8 cellular contexts compared by ENCODE assay signal in the genomic region with DNA sequence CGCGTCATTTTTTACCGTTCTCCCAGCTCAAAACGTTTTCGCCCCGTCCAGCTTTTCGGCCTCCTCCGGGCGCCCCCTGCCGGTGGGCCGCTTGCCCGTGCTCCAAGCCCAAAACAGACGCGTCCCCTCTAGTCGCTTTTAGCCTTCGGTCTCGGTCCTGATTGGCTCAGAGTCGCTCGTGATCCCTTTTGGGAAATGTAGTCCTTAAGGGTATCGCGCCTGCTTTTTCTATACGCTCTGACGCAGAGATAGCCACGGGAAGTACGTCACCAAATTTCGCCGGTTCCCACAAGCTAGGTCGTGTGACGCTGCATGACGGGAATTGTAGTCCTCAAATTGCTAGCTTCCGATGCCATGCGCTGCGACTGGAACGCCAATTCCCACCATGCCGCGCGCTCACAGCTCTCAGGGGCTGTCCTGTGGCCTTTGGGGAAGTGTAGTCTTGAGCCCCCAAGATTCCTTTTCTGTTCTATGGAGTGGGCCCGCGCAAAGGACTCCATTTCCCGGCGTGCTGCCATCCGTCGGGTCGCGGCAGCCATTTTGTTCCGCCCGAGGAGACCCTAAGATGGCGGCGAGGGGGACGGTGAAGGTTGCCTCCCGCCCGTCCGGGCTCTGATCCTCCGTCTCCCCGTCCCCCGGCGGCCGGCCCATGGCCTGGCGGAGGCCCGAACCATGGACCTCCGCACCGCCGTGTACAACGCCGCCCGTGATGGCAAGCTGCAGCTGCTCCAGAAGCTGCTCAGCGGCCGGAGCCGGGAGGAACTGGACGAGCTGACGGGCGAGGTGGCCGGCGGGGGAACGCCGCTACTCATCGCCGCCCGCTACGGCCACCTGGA. TPM values are rescaled to one million over a fixed set of nuclear protein-coding genes. Genes with fewer than 3 reads are reported as not detected.
DNase-seq lines count a peak whose midpoint lies in the region; ATAC-seq lines count a peak whose summit lies in the region.

A gene with protein sequence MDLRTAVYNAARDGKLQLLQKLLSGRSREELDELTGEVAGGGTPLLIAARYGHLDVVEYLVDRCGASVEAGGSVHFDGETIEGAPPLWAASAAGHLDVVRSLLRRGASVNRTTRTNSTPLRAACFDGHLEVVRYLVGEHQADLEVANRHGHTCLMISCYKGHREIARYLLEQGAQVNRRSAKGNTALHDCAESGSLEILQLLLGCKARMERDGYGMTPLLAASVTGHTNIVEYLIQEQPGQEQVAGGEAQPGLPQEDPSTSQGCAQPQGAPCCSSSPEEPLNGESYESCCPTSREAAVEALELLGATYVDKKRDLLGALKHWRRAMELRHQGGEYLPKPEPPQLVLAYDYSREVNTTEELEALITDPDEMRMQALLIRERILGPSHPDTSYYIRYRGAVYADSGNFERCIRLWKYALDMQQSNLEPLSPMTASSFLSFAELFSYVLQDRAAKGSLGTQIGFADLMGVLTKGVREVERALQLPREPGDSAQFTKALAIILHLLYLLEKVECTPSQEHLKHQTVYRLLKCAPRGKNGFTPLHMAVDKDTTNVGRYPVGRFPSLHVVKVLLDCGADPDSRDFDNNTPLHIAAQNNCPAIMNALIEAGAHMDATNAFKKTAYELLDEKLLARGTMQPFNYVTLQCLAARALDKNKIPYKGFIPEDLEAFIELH (plus strand): TSS at position 552 of the 836 bp plus-strand sequence. CDS start 121 bp downstream, at position 673.

- H3K27me3 Mint-ChIP-seq in CD4-positive, CD25-positive, alpha-beta regulatory T cell: peaks cover 4% of the 10 kb centered on the region
- peaks cover 15% of the 10 kb centered on the region for H3K27me3 Mint-ChIP-seq in dendritic cell treated with granulocyte-macrophage colony-stimulating factor and Interleukin-4, amounts not matched to agents 40 ng/mL and 50 ng/mL, for 4 days

- H3K4me1 ChIP-seq in CD4-positive, CD25-positive, alpha-beta regulatory T cell (ENCODE audit: control insufficient read depth, insufficient read depth, low read length, poor library complexity, severe bottlenecking): peaks cover 28% of the 10 kb centered on the region

- intact Hi-C loops in dendritic cell treated with granulocyte-macrophage colony-stimulating factor and Interleukin-4, amounts not matched to agents 40 ng/mL and 50 ng/mL, for 4 days (cut with micrococcal nuclease): loop anchor here (1.0 kb wide), 1 partner anchor 59 kb away; no protein-coding TSS in a partner anchor

- no peaks in the 10 kb centered on the region for H3K27me3 ChIP-seq in CD4-positive, CD25-positive, alpha-beta regulatory T cell (ENCODE audit: control insufficient read depth, insufficient read depth, low read length)

- no peaks in the 10 kb centered on the region for H3K9me3 Mint-ChIP-seq in CD4-positive, CD25-positive, alpha-beta regulatory T cell
- H3K9me3 Mint-ChIP-seq in dendritic cell treated with granulocyte-macrophage colony-stimulating factor and Interleukin-4, amounts not matched to agents 40 ng/mL and 50 ng/mL, for 4 days: no peaks in the 10 kb centered on the region

- DNase-seq in CD4-positive, CD25-positive, alpha-beta regulatory T cell: peak; percentile 99 to 100 (median 100)
- peak; percentile 96 for DNase-seq in NCI-H748 treated with DMSO at 0.1 percent for 48 hours (lab: John Stamatoyannopoulos, UW)
- DNase-seq in activated CD4-positive, alpha-beta T cell treated with anti-CD3 and anti-CD28 coated beads, Interleukin-2, amount 50 U/mL, for 24 hours (ENCODE audit: low read depth in 1 of 2, low spot score in 1 of 2): peak; percentile 98 to 99
- peak; percentile 100 for DNase-seq in left lobe of liver (ENCODE audit: low spot score)
- peak; percentile 98 for DNase-seq in stimulated activated CD4-positive, alpha-beta T cell treated with anti-CD3 and anti-CD28 coated beads, Interleukin-2, amount 100 ng/mL, for 4 hours (ENCODE audit: low read depth)

- peak within 1 kb of the TSS; percentile 85 to 94 (median 93) for H3K27ac Mint-ChIP-seq in CD4-positive, CD25-positive, alpha-beta regulatory T cell
- H3K27ac Mint-ChIP-seq in dendritic cell treated with granulocyte-macrophage colony-stimulating factor and Interleukin-4, amounts not matched to agents 40 ng/mL and 50 ng/mL, for 4 days: peak within 1 kb of the TSS; percentile 90

- H3K4me3 ChIP-seq in CD4-positive, CD25-positive, alpha-beta regulatory T cell (ENCODE audit: low read depth, low read length): peak within 1 kb of the TSS; percentile 81

- H3K4me1 Mint-ChIP-seq in CD4-positive, CD25-positive, alpha-beta regulatory T cell: peaks cover 0 to 46% (median 5%) of the 10 kb centered on the region in 4 donors
- peaks cover 39% of the 10 kb centered on the region for H3K4me1 Mint-ChIP-seq in dendritic cell treated with granulocyte-macrophage colony-stimulating factor and Interleukin-4, amounts not matched to agents 40 ng/mL and 50 ng/mL, for 4 days (ENCODE audit: low read depth)

- H3K36me3 Mint-ChIP-seq in CD4-positive, CD25-positive, alpha-beta regulatory T cell: peaks cover 1% of the 10 kb centered on the region
- H3K36me3 Mint-ChIP-seq in dendritic cell treated with granulocyte-macrophage colony-stimulating factor and Interleukin-4, amounts not matched to agents 40 ng/mL and 50 ng/mL, for 4 days (ENCODE audit: low read depth): peaks cover 50% of the 10 kb centered on the region

- H3K27ac ChIP-seq in CD4-positive, CD25-positive, alpha-beta regulatory T cell (ENCODE audit: insufficient read depth, low read length, poor library complexity, severe bottlenecking): peak within 1 kb of the TSS; percentile 92

- ATAC-seq in CD4-positive, CD25-positive, alpha-beta regulatory T cell (ENCODE audit: low read depth in 2 of 2): peak; percentile 94 to 95
- ATAC-seq in GM19395 (IDR thresholded peaks at IDR 0.05; ENCODE audit: unreplicated experiment) (peak; percentile 93), HG03565 (IDR thresholded peaks at IDR 0.05; ENCODE audit: unreplicated experiment) (peak; percentile 82), left lobe of liver (peak; percentile 97)

- peaks cover 28% of the 10 kb centered on the region for H3K36me3 ChIP-seq in CD4-positive, CD25-positive, alpha-beta regulatory T cell (ENCODE audit: control insufficient read depth, insufficient read depth, low read length)

- H3K9me3 ChIP-seq in CD4-positive, CD25-positive, alpha-beta regulatory T cell (ENCODE audit: control insufficient read depth in 2 of 2, low read length in 2 of 2): no peaks in the 10 kb centered on the region

- H3K4me3 Mint-ChIP-seq in CD4-positive, CD25-positive, alpha-beta regulatory T cell: peak within 1 kb of the TSS; percentile 74 to 92 (median 85)
- peak within 1 kb of the TSS; percentile 80 for H3K4me3 Mint-ChIP-seq in dendritic cell treated with granulocyte-macrophage colony-stimulating factor and Interleukin-4, amounts not matched to agents 40 ng/mL and 50 ng/mL, for 4 days

RNA-seq across cellular contexts. Expression of the gene that starts here (rescaled TPM):
- total RNA-seq in CD4-positive, CD25-positive, alpha-beta regulatory T cell: 11.9 TPM
- polyA plus RNA-seq in CD4-positive, CD25-positive, alpha-beta regulatory T cell: 1 to 10 TPM; 2.2 to 4.0 (median 2.7) TPM
- total RNA-seq in left lobe of liver: 6.2 TPM

Comparison
In these comparisons a context has a peak if more than half of its experiments do, and no peak if none do; other contexts are left out.
1. Peak in every context shown above with its lines: DNase-seq, ATAC-seq, H3K4me3 ChIP-seq and H3K27ac ChIP-seq.